In the genomic region with DNA sequence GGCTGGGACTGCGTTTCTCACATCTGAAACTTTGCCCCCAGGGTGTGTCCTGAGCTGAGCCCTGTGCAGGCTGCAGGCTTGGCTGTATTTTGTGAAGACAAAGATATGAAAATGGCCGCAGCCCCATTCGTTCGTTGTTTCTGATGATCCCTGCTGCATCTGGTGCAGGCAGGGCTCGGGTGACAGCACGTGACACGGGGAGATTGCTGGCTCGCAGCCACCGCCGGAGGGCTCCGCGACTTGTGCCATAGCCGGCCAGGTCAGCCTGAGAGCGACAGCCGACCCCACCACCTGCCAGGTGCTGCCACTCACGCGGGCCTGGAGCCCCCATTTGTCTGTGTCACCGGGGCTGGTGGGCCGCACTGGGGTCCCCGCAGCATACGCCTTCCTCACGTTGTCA, we compare ENCODE assay signal across 12 cellular contexts.
A peak's percentile ranks its signal among the peaks of the same experiment; 100 is the strongest.
DNase-seq lines count a peak whose midpoint lies in the region; ATAC-seq and TF ChIP-seq lines count a peak whose summit lies in the region.
"Had no signal": no experiment of that assay in that cellular context is flagged by ENCODE, and none has a peak within 500 bp of the region (broad histone marks: within the 10 kb centered on the region; RNA-seq: fewer than 3 reads in every experiment).

No MANE protein-coding gene starts in this region.

- no peak for TF ChIP-seq CTCF in thoracic aorta (IDR thresholded peaks at IDR 0.05)

- H3K27ac ChIP-seq in layer of hippocampus (ENCODE audit: low read depth, low read length) (peak overlapping the region; percentile 65), thoracic aorta (peak overlapping the region in 1 of 2 donors; percentile 35)
- H3K27ac ChIP-seq: ovary had no signal

- H3K27ac Mint-ChIP-seq in stimulated activated effector memory CD8-positive, alpha-beta T cell treated with anti-CD3 and anti-CD28 coated beads, Interleukin-12 subunit alpha, Interleukin-12 subunit beta, amount 100 ng/mL, for 72 hours: no peak overlapping the region

- no peaks in the 10 kb centered on the region for H3K4me1 Mint-ChIP-seq in stimulated activated effector memory CD8-positive, alpha-beta T cell treated with anti-CD3 and anti-CD28 coated beads, Interleukin-12 subunit alpha, Interleukin-12 subunit beta, amount 100 ng/mL, for 72 hours

- DNase-seq in DMS 273 (lab: John Stamatoyannopoulos, UW; ENCODE audit: unreplicated experiment) (peak; percentile 70), DMS 273 treated with DMSO at 0.1 percent for 48 hours (lab: John Stamatoyannopoulos, UW) (no peak), RPMI8226 (peak; percentile 30), thoracic aorta (ENCODE audit: low spot score) (no peak), Kasumi-1 (lab: John Stamatoyannopoulos, UW) (no peak)
- no peak for DNase-seq in stimulated activated effector memory CD8-positive, alpha-beta T cell treated with anti-CD3 and anti-CD28 coated beads, Interleukin-12 subunit alpha, Interleukin-12 subunit beta, amount 100 ng/mL, for 72 hours (ENCODE audit: low spot score in 2 of 2)
- DNase-seq: 8988T, islet precursor cell, NCI-H1930 had no signal

- ATAC-seq in thoracic aorta (ENCODE audit: insufficient number of reproducible peaks, low FRiP score, low read depth) (no peak), GM21576 (IDR thresholded peaks at IDR 0.05; ENCODE audit: unreplicated experiment) (no peak)
- ATAC-seq in stimulated activated effector memory CD8-positive, alpha-beta T cell treated with anti-CD3 and anti-CD28 coated beads, Interleukin-12 subunit alpha, Interleukin-12 subunit beta, amount 100 ng/mL, for 72 hours: no peak

- peak overlapping the region; percentile 38 for H3K4me3 ChIP-seq in thoracic aorta
- H3K4me3 ChIP-seq: ovary had no signal

- peaks cover 43 to 95% of the 10 kb centered on the region in 2 donors for H3K4me1 ChIP-seq in thoracic aorta (ENCODE audit: control insufficient read depth in 1 of 2, low read depth in 2 of 2)

- no peaks in the 10 kb centered on the region for H3K9me3 Mint-ChIP-seq in stimulated activated effector memory CD8-positive, alpha-beta T cell treated with anti-CD3 and anti-CD28 coated beads, Interleukin-12 subunit alpha, Interleukin-12 subunit beta, amount 100 ng/mL, for 72 hours

- H3K27me3 ChIP-seq in layer of hippocampus (ENCODE audit: control insufficient read depth, insufficient read depth, low read length) (no peaks in the 10 kb centered on the region), thoracic aorta (replicated peaks; ENCODE audit: insufficient read depth) (no peaks in the 10 kb centered on the region)
- H3K27me3 ChIP-seq: ovary had no signal

- H3K4me3 Mint-ChIP-seq in stimulated activated effector memory CD8-positive, alpha-beta T cell treated with anti-CD3 and anti-CD28 coated beads, Interleukin-12 subunit alpha, Interleukin-12 subunit beta, amount 100 ng/mL, for 72 hours: no peak overlapping the region

- H3K36me3 Mint-ChIP-seq in stimulated activated effector memory CD8-positive, alpha-beta T cell treated with anti-CD3 and anti-CD28 coated beads, Interleukin-12 subunit alpha, Interleukin-12 subunit beta, amount 100 ng/mL, for 72 hours: no peaks in the 10 kb centered on the region

- H3K9me3 ChIP-seq in thoracic aorta: no peaks in the 10 kb centered on the region
- H3K9me3 ChIP-seq: ovary had no signal

- H3K36me3 ChIP-seq in thoracic aorta: no peaks in the 10 kb centered on the region
- H3K36me3 ChIP-seq: ovary had no signal

Comparison
In these comparisons a context has a peak if more than half of its experiments do, and no peak if none do; other contexts are left out.
1. DNase-seq: peak in DMS 273 (single experiment) and RPMI8226 (single experiment); none in DMS 273 treated with DMSO at 0.1 percent for 48 hours (single experiment), thoracic aorta (single experiment), stimulated activated effector memory CD8-positive, alpha-beta T cell treated with anti-CD3 and anti-CD28 coated beads, Interleukin-12 subunit alpha, Interleukin-12 subunit beta, amount 100 ng/mL, for 72 hours (0 of 2) and Kasumi-1 (0 of 2).